In genomic region chr17:2253362-2253761, GRCh38 we compare ENCODE assay signal across 21 cellular contexts. TPM values are rescaled to one million over a fixed set of nuclear protein-coding genes. Genes with fewer than 3 reads are reported as not detected.
DNase-seq lines count a peak whose midpoint lies in the region; ATAC-seq and TF ChIP-seq lines count a peak whose summit lies in the region.
"Had no signal": no experiment of that assay in that cellular context is flagged by ENCODE, and none has a peak within 500 bp of the region (broad histone marks: within the 10 kb centered on the region; RNA-seq: fewer than 3 reads in every experiment).

No MANE protein-coding gene starts in this region.

- no peaks in the 10 kb centered on the region for H3K4me1 ChIP-seq in lower lobe of right lung
- H3K4me1 ChIP-seq: breast epithelium, SJCRH30 had no signal

- no peak for ATAC-seq in HG03571 (IDR thresholded peaks at IDR 0.05; ENCODE audit: unreplicated experiment)
- ATAC-seq in lower lobe of right lung: no peak
- ATAC-seq: left colon had no signal

- no peak overlapping the region for H3K4me3 ChIP-seq in lower lobe of right lung
- H3K4me3 ChIP-seq: breast epithelium, coronary artery, SJCRH30 had no signal

- no peak overlapping the region for H3K27ac ChIP-seq in lower lobe of right lung
- H3K27ac ChIP-seq: breast epithelium, coronary artery, SJCRH30 had no signal

- H3K4me3 Mint-ChIP-seq in T-helper 2 cell treated with Interferon-gamma antibody and Interleukin-4, amounts not matched to agents 5 μg/mL and 100 μg/mL, for 36 hours: peak overlapping the region; percentile 71
- peak overlapping the region; percentile 51 for H3K4me3 Mint-ChIP-seq in endothelial cell (ENCODE audit: unreplicated experiment)
- H3K4me3 Mint-ChIP-seq: type B pancreatic cell had no signal

- peak overlapping the region; percentile 97 for H3K27ac Mint-ChIP-seq in T-helper 2 cell treated with Interferon-gamma antibody and Interleukin-4, amounts not matched to agents 5 μg/mL and 100 μg/mL, for 36 hours
- no peak overlapping the region for H3K27ac Mint-ChIP-seq in endothelial cell (ENCODE audit: unreplicated experiment)
- H3K27ac Mint-ChIP-seq: progenitor cell of endocrine pancreas, type B pancreatic cell had no signal

- peaks cover 20% of the 10 kb centered on the region for H3K36me3 ChIP-seq in lower lobe of right lung
- H3K36me3 ChIP-seq: breast epithelium, SJCRH30 had no signal

- TF ChIP-seq CTCF in endothelial cell (IDR thresholded peaks at IDR 0.05; ENCODE audit: unreplicated experiment) (no peak), lower lobe of right lung (IDR thresholded peaks at IDR 0.05) (no peak)

- no peaks in the 10 kb centered on the region for H3K27me3 Mint-ChIP-seq in T-helper 2 cell treated with Interferon-gamma antibody and Interleukin-4, amounts not matched to agents 5 μg/mL and 100 μg/mL, for 36 hours (ENCODE audit: low read depth)
- H3K27me3 Mint-ChIP-seq in endothelial cell (ENCODE audit: unreplicated experiment): no peaks in the 10 kb centered on the region
- H3K27me3 Mint-ChIP-seq: progenitor cell of endocrine pancreas, type B pancreatic cell had no signal

- peaks cover 69% of the 10 kb centered on the region for H3K36me3 Mint-ChIP-seq in T-helper 2 cell treated with Interferon-gamma antibody and Interleukin-4, amounts not matched to agents 5 μg/mL and 100 μg/mL, for 36 hours (ENCODE audit: low read depth)
- H3K36me3 Mint-ChIP-seq in endothelial cell (ENCODE audit: low read depth, unreplicated experiment): peaks cover 32% of the 10 kb centered on the region

- peaks cover 62% of the 10 kb centered on the region for H3K4me1 Mint-ChIP-seq in T-helper 2 cell treated with Interferon-gamma antibody and Interleukin-4, amounts not matched to agents 5 μg/mL and 100 μg/mL, for 36 hours (ENCODE audit: low read depth)
- H3K4me1 Mint-ChIP-seq in endothelial cell (ENCODE audit: unreplicated experiment): peaks cover 5% of the 10 kb centered on the region

- H3K27me3 ChIP-seq in lower lobe of right lung (ENCODE audit: low read depth): no peaks in the 10 kb centered on the region
- H3K27me3 ChIP-seq: breast epithelium, SJCRH30 had no signal

- peaks cover 4% of the 10 kb centered on the region for H3K9me3 Mint-ChIP-seq in T-helper 2 cell treated with Interferon-gamma antibody and Interleukin-4, amounts not matched to agents 5 μg/mL and 100 μg/mL, for 36 hours
- H3K9me3 Mint-ChIP-seq in endothelial cell (ENCODE audit: unreplicated experiment): no peaks in the 10 kb centered on the region
- H3K9me3 Mint-ChIP-seq: type B pancreatic cell had no signal

- no peak for DNase-seq in T-helper 2 cell treated with Interferon-gamma antibody and Interleukin-4, amounts not matched to agents 5 μg/mL and 100 μg/mL, for 36 hours (ENCODE audit: low spot score)
- DNase-seq in T-helper 2 cell (no peak), endothelial cell (ENCODE audit: low spot score) (no peak), SIG-M5 (lab: John Stamatoyannopoulos, UW) (no peak), lower lobe of right lung (no peak)
- DNase-seq in stimulated activated CD4-positive, alpha-beta T cell treated with anti-CD3 and anti-CD28 coated beads, Interleukin-4, amount 100 ng/mL, for 24 hours: peak; percentile 22
- no peak for DNase-seq in stimulated activated CD4-positive, alpha-beta T cell treated with anti-CD3 and anti-CD28 coated beads, Interleukin-4, amount 100 ng/mL, for 4 hours
- DNase-seq: 8988T; activated CD8-positive, alpha-beta memory T cell treated with anti-CD3 and anti-CD28 coated beads, Interleukin-2, amount 50 U/mL, for 48 hours; AML-193; glutamatergic neuron; left colon; mesendoderm; NCI-H1092 treated with DMSO at 0.1 percent for 48 hours; NCI-H2029 treated with DMSO at 0.1 percent for 48 hours; SJCRH30 had no signal

- H3K9me3 ChIP-seq in lower lobe of right lung: no peaks in the 10 kb centered on the region
- H3K9me3 ChIP-seq: breast epithelium, SJCRH30 had no signal

- intact Hi-C loops in lower lobe of right lung (cut with DNase I): no loop called here

RNA-seq across cellular contexts. Expression of gene SMG6, which starts 50.2 kb away (rescaled TPM):
- total RNA-seq in endothelial cell (ENCODE audit: unreplicated experiment): 38.1 TPM
- total RNA-seq in lower lobe of right lung: 33.8 TPM

RNA-seq across cellular contexts. Expression of gene SRR, which starts 50.4 kb away (rescaled TPM):
- total RNA-seq in endothelial cell (ENCODE audit: unreplicated experiment) (27.8 TPM), lower lobe of right lung (12.2 TPM)
